ENCODE assay signal across 8 cellular contexts in genomic region chr2:182240862-182241371, GRCh38.
DNase-seq lines count a peak whose midpoint lies in the region; ATAC-seq and TF ChIP-seq lines count a peak whose summit lies in the region.

No MANE protein-coding gene starts in this region.

- H3K23ac ChIP-seq in IMR-90 (ENCODE audit: low read depth, low read length), result no peak overlapping the region

- no peak overlapping the region for H3K4me2 ChIP-seq in IMR-90 (ENCODE audit: low read depth, low read length)

- no peak for TF ChIP-seq POLR2A in IMR-90 (IDR thresholded peaks at IDR 0.05; ENCODE audit: low read depth, low read length)

- H3K27ac ChIP-seq in A673 (ENCODE audit: low read depth, low read length, poor library complexity, severe bottlenecking), result no peak overlapping the region
- no peak overlapping the region for H3K27ac ChIP-seq in IMR-90 (ENCODE audit: insufficient read depth, low read length)

- no peak overlapping the region for H3K14ac ChIP-seq in IMR-90 (replicated peaks; ENCODE audit: low read depth, low read length)

- H3K36me3 ChIP-seq in A673 (ENCODE audit: insufficient read depth, low read length, poor library complexity, severe bottlenecking) (no peaks in the 10 kb centered on the region), H7 (replicated peaks; ENCODE audit: control insufficient read depth, insufficient read depth, low read length) (no peaks in the 10 kb centered on the region), IMR-90 (ENCODE audit: control insufficient read depth, insufficient read depth, low read length) (no peaks in the 10 kb centered on the region)

- ATAC-seq in IMR-90 (ENCODE audit: low read depth), result no peak

- H2BK5ac ChIP-seq in IMR-90 (ENCODE audit: low read depth, low read length, poor library complexity, severe bottlenecking), result no peak overlapping the region

- H2AK9ac ChIP-seq in IMR-90 (replicated peaks; ENCODE audit: low read depth, low read length, poor library complexity), result no peak overlapping the region

- H2AK5ac ChIP-seq in IMR-90 (ENCODE audit: low read depth, low read length), result no peak overlapping the region

- H3K9me1 ChIP-seq in IMR-90 (ENCODE audit: insufficient read depth, low read length), result no peaks in the 10 kb centered on the region

- no peak overlapping the region for H4K5ac ChIP-seq in IMR-90 (ENCODE audit: low read depth, low read length)

- no peaks in the 10 kb centered on the region for H3K9me3 ChIP-seq in A673 (ENCODE audit: low read depth, low read length, poor library complexity, severe bottlenecking)
- no peaks in the 10 kb centered on the region for H3K9me3 ChIP-seq in IMR-90 (ENCODE audit: control insufficient read depth, insufficient read depth, low read length)

- no peak overlapping the region for H3K9ac ChIP-seq in IMR-90 (ENCODE audit: low read depth, low read length)

- H2BK20ac ChIP-seq in IMR-90 (ENCODE audit: low read depth, low read length), result no peak overlapping the region; the same call in 1 of the 2 replicates

- no peak overlapping the region for H4K8ac ChIP-seq in IMR-90 (ENCODE audit: low read depth in 2 of 2, low read length in 2 of 2)

- no peak overlapping the region for H3K18ac ChIP-seq in IMR-90 (ENCODE audit: low read depth, low read length)

- H4K20me1 ChIP-seq in IMR-90 (ENCODE audit: insufficient read depth, low read length), result no peaks in the 10 kb centered on the region

- DNase-seq in A673 (ENCODE audit: low spot score) (peak; percentile 37), GM12865 (ENCODE audit: low read depth) (peak; percentile 77), H7 (peak; percentile 43), IMR-90 (peak; percentile 27), SW480 (ENCODE audit: low spot score) (peak; percentile 13), glomerular endothelial cell (ENCODE audit: extremely low read depth, low read depth, low spot score) (peak; percentile 31), NCI-H1417 treated with DMSO at 0.1 percent for 48 hours (lab: John Stamatoyannopoulos, UW) (no peak)
- DNase-seq in stimulated activated CD4-positive, alpha-beta T cell treated with anti-CD3 and anti-CD28 coated beads, Interleukin-15, amount 100 ng/mL, for 24 hours, result peak; percentile 14

- peak; percentile 59 for TF ChIP-seq CTCF in A673 (conservative IDR thresholded peaks at IDR 0.05; ENCODE audit: low read depth, low read length)
- peak; percentile 51 for TF ChIP-seq CTCF in GM12865 (IDR thresholded peaks at IDR 0.05; ENCODE audit: insufficient read depth, low read depth, low read length, missing control alignments)
- peak; percentile 34; the same call in 1 of the 2 replicates for TF ChIP-seq CTCF in IMR-90 (conservative IDR thresholded peaks at IDR 0.05; ENCODE audit: low read depth, low read length)

- no peaks in the 10 kb centered on the region for H3K79me1 ChIP-seq in IMR-90 (ENCODE audit: low read depth in 1 of 2, low read length in 2 of 2)

- dilution Hi-C loops in IMR-90 (cut with HindIII; ENCODE audit: low sequenced_read_pairs, unreplicated experiment), result no loop called here

- POLR2A ChIA-PET in A673 (lab: Charles Lee; ENCODE audit: low non-redundant PET), result no interaction called here
- POLR2A ChIA-PET in IMR-90 (lab: Charles Lee; ENCODE audit: unreplicated experiment), result no interaction called here

- H3K27me3 ChIP-seq in A673 (replicated peaks; ENCODE audit: insufficient read depth, low read depth, low read length, poor library complexity) (no peaks in the 10 kb centered on the region), H7 (ENCODE audit: control insufficient read depth, insufficient read depth, low read length) (no peaks in the 10 kb centered on the region), IMR-90 (ENCODE audit: control insufficient read depth, insufficient read depth, low read length) (no peaks in the 10 kb centered on the region)

- no peak overlapping the region for H2BK15ac ChIP-seq in IMR-90 (ENCODE audit: low read depth, low read length)

- no peak overlapping the region for H3K4me3 ChIP-seq in A673 (ENCODE audit: low read depth, low read length, poor library complexity, severe bottlenecking)
- H3K4me3 ChIP-seq in GM12865 (ENCODE audit: low read depth, low read length), result no peak overlapping the region
- H3K4me3 ChIP-seq in H7 (ENCODE audit: insufficient read depth, low read depth, low read length), result no peak overlapping the region
- no peak overlapping the region for H3K4me3 ChIP-seq in IMR-90 (ENCODE audit: insufficient read depth, low read depth, low read length)

- intact Hi-C loops in A673 (cut with micrococcal nuclease; ENCODE audit: unreplicated experiment) (loop anchor here (2.0 kb wide), 1 partner anchor 410 kb away; no protein-coding TSS in a partner anchor), IMR-90 (cut with micrococcal nuclease) (loop anchor here (2.0 kb wide), 1 partner anchor 410 kb away; no protein-coding TSS in a partner anchor)

- BruUV-seq in A673 (replicated peaks; lab: Mats Ljungman, UMichigan) (no TSS peak), IMR-90 (replicated peaks; lab: Mats Ljungman, UMichigan) (no TSS peak)

- H2BK120ac ChIP-seq in IMR-90 (ENCODE audit: low read depth, low read length), result no peak overlapping the region

- H4K91ac ChIP-seq in IMR-90 (ENCODE audit: insufficient read depth, low read depth, low read length), result no peak overlapping the region

- in situ Hi-C loops in IMR-90 (cut with MboI; ENCODE audit: low sequenced_read_pairs), result no loop called here

- CTCF ChIA-PET in A673 (lab: Charles Lee), result interaction anchor here (0.7 to 1.2 kb wide), 2 partner anchors 381 to 408 kb away, joined by 3 to 4 read pairs; no protein-coding TSS in a partner anchor
- CTCF ChIA-PET in IMR-90 (lab: Yijun Ruan, JAX), result interaction anchor here (0.6 to 1.8 kb wide), 7 partner anchors 9 to 685 kb away, joined by 3 to 6 read pairs (median 3); no protein-coding TSS in a partner anchor

- WGBS in IMR-90 (ENCODE audit: extremely low coverage in 2 of 2, insufficient read length in 1 of 2), 2 experiments, result 53% methylated on average over 3 of the region's 5 CpGs; no CpG with 5 or more reads in 1 of the 2 experiments

- H3K4me1 ChIP-seq in A673 (ENCODE audit: insufficient read depth, low read length, poor library complexity, severe bottlenecking), result peaks cover 4% of the 10 kb centered on the region
- no peaks in the 10 kb centered on the region for H3K4me1 ChIP-seq in IMR-90 (ENCODE audit: control insufficient read depth, insufficient read depth, low read length)

- no peak overlapping the region for H2AFZ ChIP-seq in IMR-90 (replicated peaks; ENCODE audit: low read length, poor library complexity)

- no peak overlapping the region for H3K4ac ChIP-seq in IMR-90 (ENCODE audit: low read depth, low read length)

- no peak overlapping the region for H3K56ac ChIP-seq in IMR-90 (ENCODE audit: extremely low read depth, insufficient read depth, low read length)

- TF ChIP-seq RAD21 in IMR-90 (IDR thresholded peaks at IDR 0.05; ENCODE audit: low read length), result peak; percentile 42

TF ChIP-seq in IMR-90, 13 proteins besides CTCF, POLR2A, EP300 and RAD21:
- TF ChIP-seq BHLHE40 (IDR thresholded peaks at IDR 0.05; ENCODE audit: low read depth, low read length), result no peak
- peak; percentile 50; the same call in 1 of the 2 replicates for TF ChIP-seq SMC3 (IDR thresholded peaks at IDR 0.05; ENCODE audit: low read depth, low read length)
